In the genomic region with DNA sequence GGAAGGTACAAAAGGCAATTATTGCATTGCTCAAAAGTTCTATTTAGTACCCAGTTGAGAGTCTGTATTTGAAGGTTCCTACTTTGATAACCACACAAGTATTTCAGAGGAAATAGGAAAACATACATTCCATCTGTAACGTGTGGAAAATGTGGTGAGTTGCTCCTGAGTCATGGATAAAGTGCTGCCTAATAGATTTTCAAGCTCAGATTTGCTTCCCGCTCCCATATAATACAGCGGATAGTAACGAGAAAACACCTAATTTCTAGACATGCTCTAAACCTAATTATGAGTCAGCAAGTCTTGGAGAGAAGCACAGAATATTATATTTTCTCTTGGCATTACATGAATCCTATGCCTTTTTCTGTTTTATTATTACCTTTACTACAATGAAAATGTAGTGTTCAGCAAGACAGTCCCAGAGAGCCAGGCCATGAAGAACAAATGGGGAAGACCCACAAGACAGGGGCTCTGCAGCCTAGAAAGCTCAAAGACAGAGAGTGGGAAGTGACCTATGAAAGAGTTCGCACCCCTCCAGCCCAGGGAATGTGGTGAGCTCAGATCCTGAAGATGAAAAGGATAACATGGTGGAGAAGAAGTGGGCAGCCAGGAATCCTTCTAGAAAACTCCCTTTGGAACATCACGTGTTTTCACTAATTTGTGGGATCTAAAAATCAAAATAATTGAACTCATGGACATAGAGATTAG, we compare ENCODE assay signal across 14 cellular contexts.
DNase-seq lines count a peak whose midpoint lies in the region; ATAC-seq and TF ChIP-seq lines count a peak whose summit lies in the region.
"Had no signal": no experiment of that assay in that cellular context is flagged by ENCODE, and none has a peak within 500 bp of the region (broad histone marks: within the 10 kb centered on the region; RNA-seq: fewer than 3 reads in every experiment).

No MANE protein-coding gene starts in this region.

- in situ Hi-C loops in GM23248 (cut with MboI) (no loop called here), gastrocnemius medialis (cut with MboI; ENCODE audit: low sequenced_read_pairs in 4 of 4) (no loop called here)

- ATAC-seq in gastrocnemius medialis = no peak
- no peak for ATAC-seq in activated naive CD4-positive, alpha-beta T cell treated with anti-CD3 and anti-CD28 coated beads, Interleukin-2, amount 50 U/mL, for 72 hours
- ATAC-seq: stimulated activated memory B cell treated with anti-CD40 and anti-IgM and Interleukin-4, amounts not matched to agents 10 μg/mL and 1 μg/mL and 100 μg/mL, for 72 hours had no signal

- H3K27ac Mint-ChIP-seq in activated naive CD4-positive, alpha-beta T cell treated with anti-CD3 and anti-CD28 coated beads, Interleukin-2, amount 50 U/mL, for 72 hours = no peak overlapping the region
- H3K27ac Mint-ChIP-seq: activated CD4-positive, alpha-beta memory T cell treated with anti-CD3 and anti-CD28 coated beads, Interleukin-2, amount 10 ng/mL, durations not matched to agents 7 days and 5 days; CD8-positive, alpha-beta memory T cell; stimulated activated memory B cell treated with anti-CD40 and anti-IgM and Interleukin-4, amounts not matched to agents 10 μg/mL and 1 μg/mL and 100 μg/mL, for 72 hours had no signal

- 44 to 50% methylated on average over 6 of the region's 6 CpGs for WGBS in GM23248 (ENCODE audit: low coverage in 1 of 2, low lambda C conversion rate in 2 of 2, missing lambda C conversion rate in 2 of 2), 2 experiments

- H3K27ac ChIP-seq in GM23248 (peak overlapping the region; percentile 73), gastrocnemius medialis (peak overlapping the region; percentile 0 to 35 (median 24))
- H3K27ac ChIP-seq: KMS-11 had no signal

- TF ChIP-seq CTCF in fibroblast of pulmonary artery (IDR thresholded peaks at IDR 0.05; ENCODE audit: low read length, missing control alignments) (no peak), gastrocnemius medialis (IDR thresholded peaks at IDR 0.05 in 4 of 5, conservative IDR thresholded peaks at IDR 0.05 in 1 of 5) (no peak)

- no peak overlapping the region for H2AFZ ChIP-seq in GM23248

- H3K4me3 ChIP-seq in GM23248 = no peak overlapping the region
- H3K4me3 ChIP-seq in adipocyte (ENCODE audit: low read length) = no peak overlapping the region
- no peak overlapping the region for H3K4me3 ChIP-seq in fibroblast of pulmonary artery (replicated peaks; ENCODE audit: low read depth, low read length)
- no peak overlapping the region for H3K4me3 ChIP-seq in gastrocnemius medialis

- no peaks in the 10 kb centered on the region for H4K20me1 ChIP-seq in GM23248 (ENCODE audit: insufficient read depth)

- H3K9ac ChIP-seq in GM23248 (peak overlapping the region; percentile 35), adipocyte (ENCODE audit: low read length) (no peak overlapping the region)
- H3K9ac ChIP-seq: KMS-11 had no signal

- no peaks in the 10 kb centered on the region for H3K36me3 Mint-ChIP-seq in activated naive CD4-positive, alpha-beta T cell treated with anti-CD3 and anti-CD28 coated beads, Interleukin-2, amount 50 U/mL, for 72 hours
- H3K36me3 Mint-ChIP-seq: CD8-positive, alpha-beta memory T cell; stimulated activated memory B cell treated with anti-CD40 and anti-IgM and Interleukin-4, amounts not matched to agents 10 μg/mL and 1 μg/mL and 100 μg/mL, for 72 hours had no signal

- H3K36me3 ChIP-seq in GM23248 (ENCODE audit: low read depth) (peaks cover 40% of the 10 kb centered on the region), adipocyte (ENCODE audit: control insufficient read depth, insufficient read depth, low read length, severe bottlenecking) (peaks cover 23% of the 10 kb centered on the region), gastrocnemius medialis (no peaks in the 10 kb centered on the region)

- peaks cover 48% of the 10 kb centered on the region for H3F3A ChIP-seq in GM23248 (ENCODE audit: insufficient read depth)

- H3K9me3 ChIP-seq in GM23248 (ENCODE audit: low read depth) (no peaks in the 10 kb centered on the region), adipocyte (ENCODE audit: control insufficient read depth, low read length) (no peaks in the 10 kb centered on the region), gastrocnemius medialis (no peaks in the 10 kb centered on the region)

- TF ChIP-seq POLR2A in gastrocnemius medialis (IDR thresholded peaks at IDR 0.05) = no peak

- DNase-seq in GM23248 (peak; percentile 81), adipocyte (ENCODE audit: low read depth) (peak; percentile 46), fibroblast of pulmonary artery (ENCODE audit: low read depth) (peak; percentile 79), gastrocnemius medialis (no peak), NCI-H1092 treated with DMSO at 0.1 percent for 48 hours (lab: John Stamatoyannopoulos, UW) (no peak)
- no peak for DNase-seq in stimulated activated CD4-positive, alpha-beta T cell treated with anti-CD3 and anti-CD28 coated beads, Interleukin-2, amount 100 ng/mL, for 48 hours
- no peak for DNase-seq in activated naive CD4-positive, alpha-beta T cell treated with anti-CD3 and anti-CD28 coated beads, Interleukin-2, amount 50 U/mL, for 72 hours (ENCODE audit: low spot score in 2 of 2)
- DNase-seq in NK-92 treated with Interleukin-12 subunit alpha and Interleukin-12 subunit beta, amount 100 ng/mL, for 24 hours (lab: John Stamatoyannopoulos, UW) = no peak
- DNase-seq: activated CD4-positive, alpha-beta memory T cell treated with anti-CD3 and anti-CD28 coated beads, Interleukin-2, amount 10 ng/mL, durations not matched to agents 7 days and 5 days; activated naive CD4-positive, alpha-beta T cell; CD8-positive, alpha-beta memory T cell; T-helper 9 cell had no signal

- intact Hi-C loops in gastrocnemius medialis (cut with DNase I; ENCODE audit: low total_unique reads) = no loop called here

- no peaks in the 10 kb centered on the region for H3K9me2 ChIP-seq in GM23248 (ENCODE audit: insufficient read depth)

- H3K4me2 ChIP-seq in GM23248 (ENCODE audit: unreplicated experiment) = peak overlapping the region; percentile 19
- H3K4me2 ChIP-seq: KMS-11 had no signal

- H3K4me1 ChIP-seq in GM23248 (ENCODE audit: insufficient read depth) (peaks cover 25% of the 10 kb centered on the region), adipocyte (ENCODE audit: control insufficient read depth, insufficient read depth, low read length) (peaks cover 15% of the 10 kb centered on the region), gastrocnemius medialis (peaks cover 25 to 57% of the 10 kb centered on the region in 2 donors)

- H3K79me2 ChIP-seq in GM23248 (ENCODE audit: insufficient read depth) = peaks cover 77% of the 10 kb centered on the region

- H3K27me3 ChIP-seq in GM23248 (replicated peaks; ENCODE audit: insufficient read depth) = no peaks in the 10 kb centered on the region
- no peaks in the 10 kb centered on the region for H3K27me3 ChIP-seq in adipocyte (replicated peaks; ENCODE audit: control insufficient read depth, insufficient read depth, low read length)
- no peaks in the 10 kb centered on the region for H3K27me3 ChIP-seq in gastrocnemius medialis

- no peaks in the 10 kb centered on the region for H3K9me3 Mint-ChIP-seq in activated naive CD4-positive, alpha-beta T cell treated with anti-CD3 and anti-CD28 coated beads, Interleukin-2, amount 50 U/mL, for 72 hours
- H3K9me3 Mint-ChIP-seq: activated CD4-positive, alpha-beta memory T cell treated with anti-CD3 and anti-CD28 coated beads, Interleukin-2, amount 10 ng/mL, durations not matched to agents 7 days and 5 days; CD8-positive, alpha-beta memory T cell; stimulated activated memory B cell treated with anti-CD40 and anti-IgM and Interleukin-4, amounts not matched to agents 10 μg/mL and 1 μg/mL and 100 μg/mL, for 72 hours had no signal

Comparison
In these comparisons a context has a peak if more than half of its experiments do, and no peak if none do; other contexts are left out.
1. DNase-seq: peak in GM23248 (single experiment), adipocyte (single experiment) and fibroblast of pulmonary artery (single experiment); none in gastrocnemius medialis (0 of 2), NCI-H1092 treated with DMSO at 0.1 percent for 48 hours (single experiment), stimulated activated CD4-positive, alpha-beta T cell treated with anti-CD3 and anti-CD28 coated beads, Interleukin-2, amount 100 ng/mL, for 48 hours (0 of 2), activated naive CD4-positive, alpha-beta T cell treated with anti-CD3 and anti-CD28 coated beads, Interleukin-2, amount 50 U/mL, for 72 hours (0 of 2) and NK-92 treated with Interleukin-12 subunit alpha and Interleukin-12 subunit beta, amount 100 ng/mL, for 24 hours (single experiment).